ENCODE assay signal across 26 cellular contexts in the genomic region with DNA sequence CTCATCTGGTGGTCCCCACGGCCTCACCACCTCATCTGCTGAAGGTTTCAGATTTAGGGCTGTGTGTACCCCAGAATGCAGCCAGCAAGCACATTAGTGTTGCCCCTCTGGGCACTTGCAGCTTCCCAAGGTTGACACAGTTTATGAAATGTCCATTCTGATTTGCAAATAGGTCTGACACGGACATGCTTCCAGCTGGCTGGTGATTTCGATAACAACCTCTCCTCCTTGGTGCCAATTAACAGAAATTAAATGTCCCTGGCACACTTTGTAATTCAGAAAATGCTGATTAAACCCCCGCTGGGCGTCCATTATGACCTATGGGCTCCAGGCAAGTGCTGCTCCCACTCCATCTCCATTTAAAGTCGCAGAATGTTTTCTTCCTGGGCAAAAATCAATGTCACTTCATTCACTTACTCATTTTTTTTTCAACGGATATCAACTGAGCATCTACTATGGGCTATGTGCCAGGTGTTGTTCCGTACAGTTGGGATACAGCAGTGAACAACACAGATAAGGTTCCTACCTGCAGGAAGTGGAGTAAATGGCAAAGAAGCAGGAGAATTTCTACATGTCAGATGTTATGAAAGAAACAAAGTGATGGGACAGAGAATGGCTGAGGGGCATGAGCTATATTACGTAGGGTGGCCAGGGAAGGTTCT. TPM values are rescaled to one million over a fixed set of nuclear protein-coding genes. Genes with fewer than 3 reads are reported as not detected.
DNase-seq lines count a peak whose midpoint lies in the region; TF ChIP-seq lines count a peak whose summit lies in the region.
"Had no signal": no experiment of that assay in that cellular context is flagged by ENCODE, and none has a peak within 500 bp of the region (broad histone marks: within the 10 kb centered on the region; RNA-seq: fewer than 3 reads in every experiment).

No MANE protein-coding gene starts in this region.

- no peak overlapping the region for H4K8ac ChIP-seq in mesendoderm (ENCODE audit: low read depth, low read length)

- TF ChIP-seq CTCF in cardiac muscle cell (IDR thresholded peaks at IDR 0.05; ENCODE audit: low read depth, low read length) (no peak), adrenal gland (IDR thresholded peaks at IDR 0.05) (no peak)

- no peaks in the 10 kb centered on the region for H3K79me1 ChIP-seq in mesendoderm (ENCODE audit: low read length)

- no peak overlapping the region for H2BK120ac ChIP-seq in mesendoderm (ENCODE audit: low read depth, low read length)

- H3K9me3 ChIP-seq in ES-I3 (ENCODE audit: control insufficient read depth, insufficient read depth, low read length) (no peaks in the 10 kb centered on the region), cardiac muscle cell (ENCODE audit: low read depth) (no peaks in the 10 kb centered on the region), adrenal gland (replicated peaks in 1 of 3) (no peaks in the 10 kb centered on the region)
- H3K9me3 ChIP-seq: BLaER1 treated with 17β-estradiol and CSF1 and Interleukin-3, amounts not matched to agents 10 nM and 100 nM; breast epithelium; pancreas had no signal

- no peak overlapping the region for H2BK15ac ChIP-seq in mesendoderm (replicated peaks; ENCODE audit: low read depth)

- no CpG with 5 or more reads among the region's 9 CpGs for WGBS in mesendoderm (ENCODE audit: extremely low coverage, insufficient coverage, low lambda C conversion rate)
- 48 to 58% (median 55%) methylated on average over 9 of the region's 9 CpGs for WGBS in adrenal gland, 4 donors

- no peaks in the 10 kb centered on the region for H3K79me2 ChIP-seq in mesendoderm (ENCODE audit: control insufficient read depth, insufficient read depth, low read length)

- H3K4me2 ChIP-seq in mesendoderm (ENCODE audit: low read length), result no peak overlapping the region
- H3K4me2 ChIP-seq: BLaER1 treated with 17β-estradiol and CSF1 and Interleukin-3, amounts not matched to agents 10 nM and 100 nM; KMS-11 had no signal

- H3K4me1 ChIP-seq in ES-I3 (ENCODE audit: insufficient read depth, low read length) (peaks cover 35% of the 10 kb centered on the region), cardiac muscle cell (ENCODE audit: low read depth) (peaks cover 49% of the 10 kb centered on the region), mesendoderm (ENCODE audit: control insufficient read depth, low read depth, low read length) (peaks cover 6% of the 10 kb centered on the region), adrenal gland (replicated peaks in 1 of 2) (no peaks in the 10 kb centered on the region)
- H3K4me1 ChIP-seq: breast epithelium, pancreas had no signal

- H3K56ac ChIP-seq in mesendoderm (ENCODE audit: low read length), result no peak overlapping the region

- intact Hi-C loops in adrenal gland (cut with DNase I), result no loop called here

- no peak for TF ChIP-seq POLR2A in adrenal gland (IDR thresholded peaks at IDR 0.05)

- H2AK5ac ChIP-seq in mesendoderm (ENCODE audit: low read length), result no peak overlapping the region

- H3K4ac ChIP-seq in mesendoderm (ENCODE audit: low read depth, low read length), result no peak overlapping the region

- no peak overlapping the region for H2BK5ac ChIP-seq in mesendoderm (ENCODE audit: low read length)

- H3K36me3 ChIP-seq in ES-I3 (ENCODE audit: insufficient read depth, low read length) (no peaks in the 10 kb centered on the region), cardiac muscle cell (no peaks in the 10 kb centered on the region), mesendoderm (ENCODE audit: control insufficient read depth, insufficient read depth, low read length) (no peaks in the 10 kb centered on the region), adrenal gland (replicated peaks in 1 of 2) (no peaks in the 10 kb centered on the region)
- H3K36me3 ChIP-seq: BLaER1 treated with 17β-estradiol and CSF1 and Interleukin-3, amounts not matched to agents 10 nM and 100 nM; breast epithelium; pancreas had no signal

- DNase-seq in NCI-H146 (lab: John Stamatoyannopoulos, UW), result peak; percentile 70
- DNase-seq in cardiac muscle cell (ENCODE audit: low read depth in 1 of 2, low spot score in 1 of 2), result no peak
- peak; percentile 25 for DNase-seq in mesendoderm
- no peak for DNase-seq in GM19240 (ENCODE audit: insufficient read length, low spot score)
- DNase-seq in adrenal gland, result no peak
- no peak for DNase-seq in NCI-H1105 treated with DMSO at 0.1 percent for 48 hours (lab: John Stamatoyannopoulos, UW)
- no peak for DNase-seq in T-helper 1 cell
- DNase-seq: ACHN; activated CD4-positive, alpha-beta T cell treated with anti-CD3 and anti-CD28 coated beads, Interleukin-2, amount 10 ng/mL, durations not matched to agents 7 days and 5 days; activated CD8-positive, alpha-beta memory T cell treated with anti-CD3 and anti-CD28 coated beads, Interleukin-2, amount 50 U/mL, for 48 hours; activated effector memory CD4-positive, alpha-beta T cell treated with Interleukin-2 at 50 U/mL for 16 hours; cortex of kidney; GDM1; head of caudate nucleus; naive thymus-derived CD4-positive, alpha-beta T cell; NCI-H2029 treated with DMSO at 0.1 percent for 48 hours; NCI-H524; pancreas; stimulated activated CD4-positive, alpha-beta T cell treated with anti-CD3 and anti-CD28 coated beads, Interleukin-2, amount 100 ng/mL, for 24 hours; stimulated activated naive CD4-positive, alpha-beta T cell; T-cell had no signal

- H3K23ac ChIP-seq in mesendoderm (ENCODE audit: low read length), result no peak overlapping the region

- H3K18ac ChIP-seq in mesendoderm (ENCODE audit: low read length), result no peak overlapping the region

- peak overlapping the region; percentile 0; the same call in 1 of the 2 replicates for H3K9ac ChIP-seq in ES-I3 (ENCODE audit: low read depth, low read length)
- H3K9ac ChIP-seq in mesendoderm (ENCODE audit: low read length), result no peak overlapping the region
- H3K9ac ChIP-seq: BLaER1 treated with 17β-estradiol and CSF1 and Interleukin-3, amounts not matched to agents 10 nM and 100 nM; KMS-11 had no signal

- no peak overlapping the region for H4K5ac ChIP-seq in mesendoderm (ENCODE audit: low read length)

- H3K27ac ChIP-seq in cardiac muscle cell (peak overlapping the region; percentile 94), mesendoderm (ENCODE audit: low read depth, low read length) (no peak overlapping the region), adrenal gland (no peak overlapping the region)
- H3K27ac ChIP-seq: BLaER1 treated with 17β-estradiol and CSF1 and Interleukin-3, amounts not matched to agents 10 nM and 100 nM; breast epithelium; KMS-11; pancreas had no signal

- H3K4me3 ChIP-seq in cardiac muscle cell, result no peak overlapping the region
- H3K4me3 ChIP-seq in mesendoderm (ENCODE audit: low read length), result no peak overlapping the region
- no peak overlapping the region for H3K4me3 ChIP-seq in adrenal gland
- H3K4me3 ChIP-seq: BLaER1 treated with 17β-estradiol and CSF1 and Interleukin-3, amounts not matched to agents 10 nM and 100 nM; breast epithelium; pancreas had no signal

- H3K27me3 ChIP-seq in cardiac muscle cell, result no peaks in the 10 kb centered on the region
- H3K27me3 ChIP-seq in mesendoderm (ENCODE audit: insufficient read depth, low read length, poor library complexity), result no peaks in the 10 kb centered on the region
- H3K27me3 ChIP-seq in adrenal gland, result no peaks in the 10 kb centered on the region
- H3K27me3 ChIP-seq: BLaER1 treated with 17β-estradiol and CSF1 and Interleukin-3, amounts not matched to agents 10 nM and 100 nM; breast epithelium; pancreas had no signal

RNA-seq across cellular contexts. Expression of gene PLAC8L1, which starts 32.0 kb away (rescaled TPM):
- total RNA-seq in cardiac muscle cell, result not detected in 2 replicates
- polyA plus RNA-seq in cardiac muscle cell, result 1.1 and 1.2 TPM in 2 replicates
- polyA plus RNA-seq in mesendoderm (2013, experiment 1 of 2), result 0.35 TPM
- polyA plus RNA-seq in mesendoderm (2013, experiment 2 of 2), result 0.14 TPM
- total RNA-seq in adrenal gland, result under 1 TPM in 1 of 8 donors, not detected in 7; 0.56 TPM
- polyA plus RNA-seq in adrenal gland, result 1 to 10 TPM in 1 of 3 donors, under 1 TPM in 2; 0.37 to 1.2 (median 0.97) TPM
- total RNA-seq: breast epithelium, kidney epithelial cell had no signal
- polyA plus RNA-seq: naive thymus-derived CD4-positive, alpha-beta T cell had no signal

Comparison
In these comparisons a context has a peak if more than half of its experiments do, and no peak if none do; other contexts are left out.
1. DNase-seq: peak in NCI-H146 (single experiment) and mesendoderm (single experiment); none in cardiac muscle cell (0 of 2), GM19240 (single experiment), adrenal gland (0 of 7), NCI-H1105 treated with DMSO at 0.1 percent for 48 hours (single experiment) and T-helper 1 cell (0 of 5).